1 cellular context compared by ENCODE assay signal in the genomic region with DNA sequence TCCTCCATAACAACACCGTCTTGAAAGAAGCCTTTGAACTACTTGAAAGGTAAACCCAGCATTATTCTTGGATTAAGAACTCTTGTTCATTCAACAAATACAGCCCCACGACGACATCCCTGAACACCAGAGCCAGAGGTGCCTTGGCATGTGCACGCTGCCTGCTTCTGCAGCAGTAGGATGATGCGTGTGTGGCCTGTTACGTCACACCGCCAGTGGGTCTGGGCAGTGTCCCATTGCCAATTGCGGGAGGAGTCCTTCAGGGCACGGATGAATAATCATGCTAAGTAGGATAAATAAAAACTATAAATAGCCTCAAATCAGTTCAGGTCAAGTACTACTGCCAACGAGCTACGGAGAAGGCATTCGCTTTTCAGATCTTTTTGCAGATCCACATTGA.
TF ChIP-seq lines count a peak whose summit lies in the region.

No MANE protein-coding gene starts in this region.

TF ChIP-seq in GM23338, 12 proteins besides CTCF, POLR2A, EP300 and RAD21 (continued from another document):
- TF ChIP-seq ZNF462 (CRISPR knock-in tag; IDR thresholded peaks at IDR 0.05): no peak
- TF ChIP-seq STAT1 (IDR thresholded peaks at IDR 0.05; ENCODE audit: unreplicated experiment): no peak
- no peak for TF ChIP-seq ZNF114 (CRISPR knock-in tag; IDR thresholded peaks at IDR 0.05)
